8 cellular contexts compared by ENCODE assay signal in the genomic region with DNA sequence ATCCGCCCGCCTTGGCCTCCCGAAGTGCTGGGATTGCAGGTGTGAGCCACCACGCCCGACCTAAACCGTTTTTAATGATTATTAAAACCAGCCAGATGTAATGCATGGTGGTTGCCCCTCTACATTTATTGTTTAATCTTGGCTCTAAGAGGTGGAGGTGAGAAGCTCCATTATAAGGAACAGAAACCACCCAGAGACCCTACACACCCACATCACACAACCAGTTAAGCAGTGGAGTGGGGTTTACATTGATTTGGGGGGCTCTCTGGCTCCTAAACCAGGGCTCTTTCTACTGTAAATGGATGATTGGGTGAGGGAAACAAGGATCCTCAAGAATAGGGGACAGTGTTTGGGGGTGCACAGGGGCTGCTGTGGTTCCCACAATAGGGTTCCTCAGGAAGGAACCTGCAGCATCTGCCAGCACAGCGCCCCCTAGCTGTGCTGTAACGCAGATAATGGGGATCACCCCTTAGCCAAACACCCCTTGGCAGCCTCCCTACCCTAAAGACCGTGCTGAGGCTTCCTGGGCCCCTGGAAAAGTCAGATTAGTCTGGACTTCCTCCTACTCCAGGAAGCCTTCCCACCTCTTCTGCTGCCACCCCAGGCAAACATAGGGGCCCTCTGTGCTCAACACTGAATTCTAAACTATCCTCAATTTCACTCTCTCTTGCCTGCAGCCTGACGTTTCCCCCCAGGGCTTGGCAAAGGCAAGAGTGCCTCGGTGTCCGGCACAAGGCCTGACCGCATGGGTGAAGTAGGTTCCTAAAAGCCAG. TPM values are rescaled to one million over a fixed set of nuclear protein-coding genes. Genes with fewer than 3 reads are reported as not detected.
DNase-seq lines count a peak whose midpoint lies in the region; ATAC-seq and TF ChIP-seq lines count a peak whose summit lies in the region.

No MANE protein-coding gene starts in this region.

- H3K9me3 Mint-ChIP-seq in HFFc6 = no peaks in the 10 kb centered on the region

- H3K36me3 ChIP-seq in mucosa of rectum (ENCODE audit: control insufficient read depth in 2 of 2, insufficient read depth in 2 of 2, low read length in 2 of 2) (peaks cover 17 to 27% of the 10 kb centered on the region in 2 donors), stomach (peaks cover 12 to 37% (median 34%) of the 10 kb centered on the region in 4 donors)

- peaks cover 10% of the 10 kb centered on the region; the same call in 1 of the 2 replicates for H3K36me3 Mint-ChIP-seq in HFFc6 (ENCODE audit: low read depth)

- 0 out of 2 replicates have a peak overlapping the region, but pooled peaks have one; percentile 17 for H3K4me3 Mint-ChIP-seq in HFFc6

- intact Hi-C loops in stomach (cut with DNase I; ENCODE audit: low total_unique reads) = no loop called here

- H3K9me3 ChIP-seq in mucosa of rectum (ENCODE audit: control insufficient read depth in 2 of 2, low read length in 2 of 2) (no peaks in the 10 kb centered on the region), stomach (no peaks in the 10 kb centered on the region)

- H3K27me3 Mint-ChIP-seq in HFFc6 (ENCODE audit: insufficient read depth) = peaks cover 3% of the 10 kb centered on the region; the same call in 1 of the 2 replicates

- H3K27ac ChIP-seq in cingulate gyrus (ENCODE audit: low read depth, low read length) (peak overlapping the region; percentile 69), mucosa of rectum (ENCODE audit: low read depth in 2 of 2, low read length in 2 of 2) (peak overlapping the region; percentile 96 to 98), stomach (peak overlapping the region in 3 of 5 donors; percentile 34 to 97 (median 94))

- H3K9ac ChIP-seq in mucosa of rectum (ENCODE audit: low read depth in 1 of 2, low read length in 2 of 2) = peak overlapping the region; percentile 26 to 47

- peak; percentile 93 for TF ChIP-seq CTCF in HFFc6 (IDR thresholded peaks at IDR 0.05)
- peak in 4 of 7 experiments; percentile 29 to 81 (median 61) for TF ChIP-seq CTCF in stomach (IDR thresholded peaks at IDR 0.05)

- DNase-seq in AG20443 (ENCODE audit: low spot score) (peak; percentile 70), HFFc6 (peak; percentile 13), stomach (peak; percentile 62)
- peak; percentile 30 for DNase-seq in activated CD4-positive, alpha-beta T cell treated with anti-CD3 and anti-CD28 coated beads for 1 hour

- H3K4me3 ChIP-seq in mucosa of rectum (ENCODE audit: low read length in 2 of 2) = peak overlapping the region in 1 of 2 donors; percentile 42
- H3K4me3 ChIP-seq in stomach = peak overlapping the region in 1 of 4 donors; percentile 92

- H3K4me1 Mint-ChIP-seq in HFFc6 (ENCODE audit: low read depth) = peaks cover 11% of the 10 kb centered on the region

- peaks cover 49 to 68% of the 10 kb centered on the region in 2 donors for H3K4me1 ChIP-seq in mucosa of rectum (ENCODE audit: control insufficient read depth in 2 of 2, insufficient read depth in 2 of 2, low read length in 2 of 2)
- H3K4me1 ChIP-seq in stomach = peaks cover 48 to 75% (median 70%) of the 10 kb centered on the region in 4 donors

- no peak overlapping the region; the same call in 1 of the 2 replicates for H3K27ac Mint-ChIP-seq in HFFc6

- TF ChIP-seq EP300 in stomach (IDR thresholded peaks at IDR 0.05) = no peak

- ATAC-seq in GM21717 (IDR thresholded peaks at IDR 0.05; ENCODE audit: unreplicated experiment) = no peak
- no peak for ATAC-seq in HG03025 (IDR thresholded peaks at IDR 0.05; ENCODE audit: low FRiP score, unreplicated experiment)

- no peaks in the 10 kb centered on the region for H3K27me3 ChIP-seq in mucosa of rectum (ENCODE audit: control insufficient read depth in 2 of 2, insufficient read depth in 2 of 2, low read length in 2 of 2)
- no peaks in the 10 kb centered on the region for H3K27me3 ChIP-seq in stomach

- WGBS in stomach, 5 donors = 52 to 63% (median 54%) methylated on average over 13 of the region's 13 CpGs

- no peak for TF ChIP-seq POLR2A in stomach (IDR thresholded peaks at IDR 0.05)

RNA-seq across cellular contexts. Expression of a gene that starts 2.4 kb away (rescaled TPM):
- total RNA-seq in HFFc6 (2021; fragmentation: NEBNext Ultra II Directional; extraction: Animal tissue kit (Norgen Biotek cat#: 25700)) = 10 to 100 TPM; 24.9 to 35.5 (median 27.5) TPM
- total RNA-seq in stomach = 1,000 to 10,000 TPM in 1 of 5 donors, 100 to 1,000 TPM in 2, 10 to 100 TPM in 2; 48.3 to 1,943 (median 152) TPM
- polyA plus RNA-seq in stomach = 100 to 1,000 TPM; 123 to 178 (median 172) TPM

RNA-seq across cellular contexts. Expression of a gene that starts 2.6 kb away (rescaled TPM):
- 10 to 100 TPM; 18.6 to 32.8 (median 21.7) TPM for total RNA-seq in HFFc6 (2021; fragmentation: NEBNext Ultra II Directional; extraction: Animal tissue kit (Norgen Biotek cat#: 25700))
- total RNA-seq in stomach = 100 to 1,000 TPM in 1 of 5 donors, 10 to 100 TPM in 4; 51.8 to 709 (median 91.4) TPM
- 100 to 1,000 TPM in 2 of 3 donors, 10 to 100 TPM in 1; 87.1 to 377 (median 103) TPM for polyA plus RNA-seq in stomach

RNA-seq across cellular contexts. Expression of a gene that starts 29.6 kb away (rescaled TPM):
- total RNA-seq in HFFc6 (2021; fragmentation: NEBNext Ultra II Directional; extraction: Animal tissue kit (Norgen Biotek cat#: 25700)) = 10 to 100 TPM; 39.8 to 46.4 (median 43.3) TPM
- total RNA-seq in stomach = 10 to 100 TPM in 2 of 5 donors, 1 to 10 TPM in 3; 1.8 to 82.8 (median 5.9) TPM
- 10 to 100 TPM in 2 of 3 donors, 1 to 10 TPM in 1; 6.3 to 17.6 (median 12.1) TPM for polyA plus RNA-seq in stomach

Comparison
In these comparisons a context has a peak if more than half of its experiments do, and no peak if none do; other contexts are left out.
1. DNase-seq: peak in every context shown above with its lines; median percentile 70 in AG20443; 62 in stomach; 30 in activated CD4-positive, alpha-beta T cell treated with anti-CD3 and anti-CD28 coated beads for 1 hour; 13 in HFFc6.